ENCODE assay signal across 20 cellular contexts in the genomic region with DNA sequence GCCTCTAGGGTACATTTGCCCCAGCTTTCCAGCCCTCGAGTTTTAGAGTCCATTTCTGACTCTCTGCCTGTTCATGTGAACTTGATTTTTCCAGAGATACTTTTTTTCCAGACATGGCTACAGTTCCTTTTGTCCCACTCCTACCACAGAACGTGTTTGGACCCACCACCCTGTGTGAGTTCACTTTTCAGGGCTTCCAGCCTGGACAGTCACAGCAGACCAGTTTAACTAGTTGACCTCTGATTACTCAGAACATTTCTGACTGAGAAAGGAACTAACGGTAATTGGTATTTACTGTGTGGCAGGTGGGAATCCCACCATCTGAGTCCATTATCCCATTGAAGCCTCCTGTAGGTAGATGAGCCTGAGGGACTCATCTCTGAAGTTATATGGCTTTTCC.
A peak's percentile ranks its signal among the peaks of the same experiment; 100 is the strongest.
DNase-seq lines count a peak whose midpoint lies in the region; TF ChIP-seq lines count a peak whose summit lies in the region.
"Had no signal": no experiment of that assay in that cellular context is flagged by ENCODE, and none has a peak within 500 bp of the region (broad histone marks: within the 10 kb centered on the region; RNA-seq: fewer than 3 reads in every experiment).

No MANE protein-coding gene starts in this region.

- POLR2A ChIA-PET in RWPE1 (lab: Yijun Ruan, JAX; ENCODE audit: low non-redundant PET) = no interaction called here

- no peak overlapping the region for H3K4me3 ChIP-seq in epithelial cell of esophagus (ENCODE audit: low read length)
- no peak overlapping the region for H3K4me3 ChIP-seq in subcutaneous abdominal adipose tissue (ENCODE audit: low read depth in 1 of 5, low read length in 5 of 5)
- H3K4me3 ChIP-seq: ascending aorta, GM23338 had no signal

- peak; percentile 31 for DNase-seq in RWPE1 (ENCODE audit: low spot score)
- DNase-seq in epithelial cell of esophagus (ENCODE audit: low read depth) = peak; percentile 67
- no peak for DNase-seq in mesothelial cell of epicardium (ENCODE audit: low spot score in 2 of 2, unreplicated experiment in 2 of 2)
- DNase-seq in NCI-H1930 (lab: John Stamatoyannopoulos, UW) = no peak
- no peak for DNase-seq in NCI-H1092 treated with DMSO at 0.1 percent for 48 hours (lab: John Stamatoyannopoulos, UW)
- DNase-seq in NCI-H2227 treated with DMSO at 0.1 percent for 48 hours (lab: John Stamatoyannopoulos, UW) = no peak
- DNase-seq: activated CD4-positive, alpha-beta T cell treated with anti-CD3 and anti-CD28 coated beads, Interleukin-2, amount 10 ng/mL, durations not matched to agents 24 days and 14 days; activated CD8-positive, alpha-beta memory T cell treated with anti-CD3 and anti-CD28 coated beads, Interleukin-2, amount 10 ng/mL, durations not matched to agents 7 days and 5 days; activated naive CD4-positive, alpha-beta T cell treated with anti-CD3 and anti-CD28 coated beads, Interleukin-2, amount 50 U/mL, for 16 hours; head of caudate nucleus; NCI-H1048; NCI-H2081 treated with DMSO at 0.1 percent for 48 hours; occipital lobe; stimulated activated CD4-positive, alpha-beta T cell treated with anti-CD3 and anti-CD28 coated beads, Interleukin-15, amount 100 ng/mL, for 24 hours; substantia nigra had no signal

- no peaks in the 10 kb centered on the region for H3K9me3 Mint-ChIP-seq in mesothelial cell of epicardium
- H3K9me3 Mint-ChIP-seq: activated CD4-positive, alpha-beta T cell treated with anti-CD3 and anti-CD28 coated beads, Interleukin-2, amount 10 ng/mL, durations not matched to agents 24 days and 14 days; activated T-helper 1 cell treated with anti-CD3 and anti-CD28 coated beads, Interleukin-12 subunit alpha, Interleukin-12 subunit beta, Interleukin-2, Interleukin-4 antibody, amounts not matched to agents 30 ng/mL and 10 ng/mL and 1 ng/mL, durations not matched to agents 14 hours and 24 hours and 36 hours; GM23338; T-helper 1 cell treated with Interleukin-12 subunit alpha and Interleukin-12 subunit beta and Interleukin-4 antibody, amounts not matched to agents 30 μg/mL and 1 μg/mL, for 36 hours had no signal

- H3K4me1 ChIP-seq in subcutaneous abdominal adipose tissue (ENCODE audit: control insufficient read depth in 5 of 5, insufficient read depth in 5 of 5, low read length in 5 of 5) = peaks cover 17 to 38% (median 30%) of the 10 kb centered on the region in 5 donors

- peaks cover 25% of the 10 kb centered on the region for H3K4me1 Mint-ChIP-seq in mesothelial cell of epicardium
- H3K4me1 Mint-ChIP-seq: activated CD4-positive, alpha-beta T cell treated with anti-CD3 and anti-CD28 coated beads, Interleukin-2, amount 10 ng/mL, durations not matched to agents 24 days and 14 days; activated CD8-positive, alpha-beta memory T cell treated with anti-CD3 and anti-CD28 coated beads, Interleukin-2, amount 10 ng/mL, durations not matched to agents 7 days and 5 days had no signal

- peak overlapping the region; percentile 85 for H3K27ac Mint-ChIP-seq in mesothelial cell of epicardium
- H3K27ac Mint-ChIP-seq: activated CD4-positive, alpha-beta T cell treated with anti-CD3 and anti-CD28 coated beads, Interleukin-2, amount 10 ng/mL, durations not matched to agents 24 days and 14 days; activated CD8-positive, alpha-beta memory T cell treated with anti-CD3 and anti-CD28 coated beads, Interleukin-2, amount 10 ng/mL, durations not matched to agents 7 days and 5 days; activated T-helper 1 cell treated with anti-CD3 and anti-CD28 coated beads, Interleukin-12 subunit alpha, Interleukin-12 subunit beta, Interleukin-2, Interleukin-4 antibody, amounts not matched to agents 30 ng/mL and 10 ng/mL and 1 ng/mL, durations not matched to agents 14 hours and 24 hours and 36 hours; GM23338; T-helper 1 cell treated with Interleukin-12 subunit alpha and Interleukin-12 subunit beta and Interleukin-4 antibody, amounts not matched to agents 30 μg/mL and 1 μg/mL, for 36 hours had no signal

- H3K36me3 ChIP-seq in subcutaneous abdominal adipose tissue (ENCODE audit: control insufficient read depth in 5 of 5, insufficient read depth in 5 of 5, low read length in 5 of 5) = no peaks in the 10 kb centered on the region
- H3K36me3 ChIP-seq: ascending aorta had no signal

- TF ChIP-seq CTCF in RWPE1 (conservative IDR thresholded peaks at IDR 0.05; ENCODE audit: low read depth) (no peak), epithelial cell of esophagus (IDR thresholded peaks at IDR 0.05; ENCODE audit: insufficient read depth, low read depth, low read length, missing control alignments) (no peak), mesothelial cell of epicardium (IDR thresholded peaks at IDR 0.05; ENCODE audit: unreplicated experiment) (no peak)

- CTCF ChIA-PET in RWPE1 (lab: Yijun Ruan, JAX) = no interaction called here

- H3K27me3 ChIP-seq in subcutaneous abdominal adipose tissue (ENCODE audit: control insufficient read depth in 5 of 5, insufficient read depth in 4 of 5, low read length in 5 of 5) = no peaks in the 10 kb centered on the region
- H3K27me3 ChIP-seq: ascending aorta had no signal

- no peaks in the 10 kb centered on the region for H3K9me3 ChIP-seq in subcutaneous abdominal adipose tissue (ENCODE audit: control insufficient read depth in 5 of 5, low read length in 5 of 5)
- H3K9me3 ChIP-seq: ascending aorta had no signal

- H3K36me3 Mint-ChIP-seq in mesothelial cell of epicardium = peaks cover 6% of the 10 kb centered on the region
- H3K36me3 Mint-ChIP-seq: activated CD8-positive, alpha-beta memory T cell treated with anti-CD3 and anti-CD28 coated beads, Interleukin-2, amount 10 ng/mL, durations not matched to agents 7 days and 5 days had no signal

- H3K9ac ChIP-seq in subcutaneous abdominal adipose tissue (ENCODE audit: low read length in 5 of 5) = no peak overlapping the region

- H3K4me3 Mint-ChIP-seq in mesothelial cell of epicardium = no peak overlapping the region
- H3K4me3 Mint-ChIP-seq: activated CD4-positive, alpha-beta T cell treated with anti-CD3 and anti-CD28 coated beads, Interleukin-2, amount 10 ng/mL, durations not matched to agents 24 days and 14 days; activated CD8-positive, alpha-beta memory T cell treated with anti-CD3 and anti-CD28 coated beads, Interleukin-2, amount 10 ng/mL, durations not matched to agents 7 days and 5 days; activated T-helper 1 cell treated with anti-CD3 and anti-CD28 coated beads, Interleukin-12 subunit alpha, Interleukin-12 subunit beta, Interleukin-2, Interleukin-4 antibody, amounts not matched to agents 30 ng/mL and 10 ng/mL and 1 ng/mL, durations not matched to agents 14 hours and 24 hours and 36 hours; GM23338; T-helper 1 cell treated with Interleukin-12 subunit alpha and Interleukin-12 subunit beta and Interleukin-4 antibody, amounts not matched to agents 30 μg/mL and 1 μg/mL, for 36 hours had no signal

- H3K27ac ChIP-seq in RWPE1 = no peak overlapping the region
- peak overlapping the region; percentile 75 for H3K27ac ChIP-seq in subcutaneous abdominal adipose tissue (ENCODE audit: low read depth, low read length)

- H3K27me3 Mint-ChIP-seq in mesothelial cell of epicardium (ENCODE audit: low read depth) = no peaks in the 10 kb centered on the region

Comparison
In these comparisons a context has a peak if more than half of its experiments do, and no peak if none do; other contexts are left out.
1. DNase-seq: peak in RWPE1 (single experiment) and epithelial cell of esophagus (single experiment); none in mesothelial cell of epicardium (0 of 2), NCI-H1930 (0 of 2), NCI-H1092 treated with DMSO at 0.1 percent for 48 hours (single experiment) and NCI-H2227 treated with DMSO at 0.1 percent for 48 hours (single experiment).